In genomic region chr7:116212859-116213258, GRCh38 we compare ENCODE assay signal across 8 cellular contexts. TPM values are rescaled to one million over a fixed set of nuclear protein-coding genes. Genes with fewer than 3 reads are reported as not detected.
DNase-seq lines count a peak whose midpoint lies in the region; ATAC-seq, FAIRE-seq and TF ChIP-seq lines count a peak whose summit lies in the region.

No MANE protein-coding gene starts in this region.

- no peak overlapping the region for H3K9ac ChIP-seq in MM.1S (ENCODE audit: low read length)
- H3K9ac ChIP-seq in colonic mucosa (ENCODE audit: low read depth in 2 of 2, low read length in 2 of 2) = peak overlapping the region in 1 of 2 donors; percentile 100

- H3K27ac ChIP-seq in CD4-positive, alpha-beta memory T cell (ENCODE audit: low read depth, low read length) = peak overlapping the region; percentile 92
- no peak overlapping the region for H3K27ac ChIP-seq in MM.1S (ENCODE audit: low read length)
- H3K27ac ChIP-seq in colonic mucosa = peak overlapping the region; percentile 95
- peak overlapping the region; percentile 97 for H3K27ac ChIP-seq in osteoblast (ENCODE audit: low read depth, low read length)
- no peak overlapping the region for H3K27ac ChIP-seq in pancreas

- H3K36me3 Mint-ChIP-seq in CD4-positive, alpha-beta memory T cell = peaks cover 4 to 17% of the 10 kb centered on the region in 2 donors

- no peak for FAIRE-seq in pancreas (lab: Jason Lieb, UNC)

- peaks cover 18% of the 10 kb centered on the region for H3F3A ChIP-seq in MM.1S (ENCODE audit: insufficient read depth, low read length)

- H2AFZ ChIP-seq in MM.1S (ENCODE audit: low read length) (no peak overlapping the region), osteoblast (ENCODE audit: low read length) (no peak overlapping the region)

- peak overlapping the region; percentile 96 to 99 (median 98) for H3K27ac Mint-ChIP-seq in CD4-positive, alpha-beta memory T cell

- ATAC-seq in pancreas (no peak), GM18511 (IDR thresholded peaks at IDR 0.05; ENCODE audit: unreplicated experiment) (no peak)

- intact Hi-C loops in CD4-positive, alpha-beta memory T cell (cut with micrococcal nuclease) = loop anchor here (5.0 to 10.0 kb wide), 2 partner anchors 739 to 1288 kb away; partner anchors contain the start of genes MDFIC and ST7
- intact Hi-C loops in colonic mucosa (cut with DNase I) = no loop called here
- intact Hi-C loops in pancreas (cut with DNase I) = no loop called here

- POLR2A ChIA-PET in CD4-positive, alpha-beta memory T cell (lab: Charles Lee; ENCODE audit: partially characterized antibody) = interaction anchor here (1.1 to 5.9 kb wide), 4 partner anchors 13 to 644 kb away, joined by 3 to 96 read pairs (median 44); no protein-coding TSS in a partner anchor

- peaks cover 52 to 74% (median 64%) of the 10 kb centered on the region in 4 donors for H3K4me1 Mint-ChIP-seq in CD4-positive, alpha-beta memory T cell

- DNase-seq in CD4-positive, alpha-beta memory T cell = no peak
- no peak for DNase-seq in MM.1S
- DNase-seq in colonic mucosa = no peak
- no peak for DNase-seq in osteoblast (ENCODE audit: insufficient read length, low spot score, missing footprints)
- no peak for DNase-seq in pancreas
- DNase-seq in hypothalamus (lab: John Stamatoyannopoulos, UW) = no peak
- DNase-seq in NCI-H1694 (lab: John Stamatoyannopoulos, UW) = no peak

- H4K20me1 ChIP-seq in MM.1S (ENCODE audit: insufficient read depth, low read length) = peaks cover 15% of the 10 kb centered on the region
- no peaks in the 10 kb centered on the region for H4K20me1 ChIP-seq in osteoblast (ENCODE audit: insufficient read depth, low read length)

- H3K9me3 Mint-ChIP-seq in CD4-positive, alpha-beta memory T cell = no peaks in the 10 kb centered on the region

- no peaks in the 10 kb centered on the region for H3K9me2 ChIP-seq in MM.1S (replicated peaks; ENCODE audit: insufficient read depth, low read length)

- peak overlapping the region in 1 of 2 donors; percentile 3 for H3K4me3 ChIP-seq in CD4-positive, alpha-beta memory T cell (ENCODE audit: low read length in 2 of 2)
- H3K4me3 ChIP-seq in MM.1S (ENCODE audit: low read length) (peak overlapping the region; percentile 74; the same call in 1 of the 2 replicates), colonic mucosa (no peak overlapping the region), osteoblast (ENCODE audit: insufficient read depth, low read length) (peak overlapping the region; percentile 90), pancreas (peak overlapping the region in 1 of 4 donors; percentile 81)

- no peaks in the 10 kb centered on the region for H3K27me3 Mint-ChIP-seq in CD4-positive, alpha-beta memory T cell

- H3K4me1 ChIP-seq in CD4-positive, alpha-beta memory T cell (ENCODE audit: insufficient read depth, low read length) = peaks cover 72% of the 10 kb centered on the region
- H3K4me1 ChIP-seq in MM.1S (ENCODE audit: low read length) (peaks cover 19% of the 10 kb centered on the region; the same call in 1 of the 2 replicates), colonic mucosa (peaks cover 7% of the 10 kb centered on the region), osteoblast (ENCODE audit: insufficient read depth, low read length) (peaks cover 40% of the 10 kb centered on the region), pancreas (peaks cover 0 to 34% (median 18%) of the 10 kb centered on the region in 3 donors)

- H3K27me3 ChIP-seq in CD4-positive, alpha-beta memory T cell (ENCODE audit: insufficient read depth, low read length) = no peaks in the 10 kb centered on the region
- H3K27me3 ChIP-seq in MM.1S (replicated peaks; ENCODE audit: insufficient read depth, low read length) (no peaks in the 10 kb centered on the region), colonic mucosa (no peaks in the 10 kb centered on the region), osteoblast (ENCODE audit: insufficient read depth, low read length) (no peaks in the 10 kb centered on the region), pancreas (no peaks in the 10 kb centered on the region)

- no peaks in the 10 kb centered on the region for H3K9me3 ChIP-seq in CD4-positive, alpha-beta memory T cell (ENCODE audit: control insufficient read depth in 1 of 2, low read length in 2 of 2)
- H3K9me3 ChIP-seq in MM.1S (replicated peaks; ENCODE audit: insufficient read depth, low read length) (no peaks in the 10 kb centered on the region), colonic mucosa (no peaks in the 10 kb centered on the region), osteoblast (ENCODE audit: low read depth, low read length) (no peaks in the 10 kb centered on the region), pancreas (no peaks in the 10 kb centered on the region)

- H3K4me2 ChIP-seq in MM.1S (ENCODE audit: low read depth, low read length) (peak overlapping the region; percentile 84), osteoblast (ENCODE audit: insufficient read depth, low read length) (peak overlapping the region; percentile 96)

- no peaks in the 10 kb centered on the region for H3K36me3 ChIP-seq in CD4-positive, alpha-beta memory T cell (ENCODE audit: insufficient read depth, low read length)
- H3K36me3 ChIP-seq in MM.1S (replicated peaks; ENCODE audit: insufficient read depth, low read length) (no peaks in the 10 kb centered on the region; the same call in 1 of the 2 replicates), colonic mucosa (no peaks in the 10 kb centered on the region), osteoblast (ENCODE audit: insufficient read depth, low read length) (no peaks in the 10 kb centered on the region), pancreas (no peaks in the 10 kb centered on the region)

- H3K79me2 ChIP-seq in MM.1S (ENCODE audit: low read length) = peaks cover 67% of the 10 kb centered on the region
- H3K79me2 ChIP-seq in osteoblast (ENCODE audit: insufficient read depth, low read length) = peaks cover 50% of the 10 kb centered on the region

- 69 to 81% methylated on average over 4 of the region's 4 CpGs for WGBS in pancreas, 2 donors

- CTCF ChIA-PET in CD4-positive, alpha-beta memory T cell (lab: Charles Lee; ENCODE audit: partially characterized antibody) = interaction anchor here (1.3 to 6.3 kb wide), 4 partner anchors 20 to 35 kb away, joined by 5 to 118 read pairs (median 30); no protein-coding TSS in a partner anchor

- peak overlapping the region; percentile 93 to 98 (median 98) for H3K4me3 Mint-ChIP-seq in CD4-positive, alpha-beta memory T cell

- no peak for TF ChIP-seq CTCF in MM.1S (IDR thresholded peaks at IDR 0.05; ENCODE audit: low read length)
- TF ChIP-seq CTCF in colonic mucosa (IDR thresholded peaks at IDR 0.05) = no peak
- no peak for TF ChIP-seq CTCF in osteoblast (IDR thresholded peaks at IDR 0.05; ENCODE audit: extremely low read depth, low read depth, low read length)
- no peak for TF ChIP-seq CTCF in pancreas (IDR thresholded peaks at IDR 0.05)

RNA-seq across cellular contexts. Expression of gene TES, which starts 2.5 kb away (rescaled TPM):
- total RNA-seq in CD4-positive, alpha-beta memory T cell = 100 to 1,000 TPM; 109 to 125 TPM
- 100 to 1,000 TPM; 183 to 248 TPM for polyA plus RNA-seq in CD4-positive, alpha-beta memory T cell
- total RNA-seq in colonic mucosa (100 to 1,000 TPM in 1 of 2 donors, 10 to 100 TPM in 1; 75.1 to 142 TPM), osteoblast (99.2 and 124 TPM in 2 replicates), pancreas (10 to 100 TPM; 17.3 to 37.0 (median 27.2) TPM)
- 10 to 100 TPM; 10.6 to 17.3 TPM for polyA plus RNA-seq in pancreas

Comparison
In these comparisons a context has a peak if more than half of its experiments do, and no peak if none do; other contexts are left out.
1. H3K27ac ChIP-seq: peak in CD4-positive, alpha-beta memory T cell (single experiment), colonic mucosa (single experiment) and osteoblast (single experiment); none in MM.1S (single experiment) and pancreas (0 of 4).